18 cellular contexts compared by ENCODE assay signal in genomic region chr9:81536242-81537025, GRCh38.
"Had no signal": no experiment of that assay in that cellular context is flagged by ENCODE, and none has a peak within 500 bp of the region (broad histone marks: within the 10 kb centered on the region; RNA-seq: fewer than 3 reads in every experiment).

No MANE protein-coding gene starts in this region.

- H3K9me3 ChIP-seq: gastroesophageal sphincter, heart left ventricle, mucosa of descending colon, suprapubic skin, transverse colon, uterus had no signal

- ATAC-seq: activated CD8-positive, alpha-beta T cell treated with anti-CD3 and anti-CD28 coated beads for 36 hours; gastroesophageal sphincter; heart left ventricle; left ventricle myocardium superior; mucosa of descending colon had no signal

- H3K4me1 ChIP-seq: gastroesophageal sphincter, heart left ventricle, suprapubic skin, transverse colon, uterus had no signal

- H3K4me3 ChIP-seq: coronary artery, gastroesophageal sphincter, heart left ventricle, mucosa of descending colon, suprapubic skin, transverse colon, uterus had no signal

- H3K27me3 ChIP-seq: gastroesophageal sphincter, heart left ventricle, suprapubic skin, transverse colon, uterus had no signal

- H3K27ac ChIP-seq: coronary artery, gastroesophageal sphincter, heart left ventricle, suprapubic skin, transverse colon, uterus had no signal

- DNase-seq: activated B cell treated with CpG ODN at 0.5 μM for 24 hours; activated CD4-positive, alpha-beta T cell treated with anti-CD3 and anti-CD28 coated beads for 4 hours; activated CD8-positive, alpha-beta T cell treated with anti-CD3 and anti-CD28 coated beads for 36 hours; activated naive CD4-positive, alpha-beta T cell treated with anti-CD3 and anti-CD28 coated beads for 36 hours; activated T-cell treated with anti-CD3 and anti-CD28 coated beads, Interleukin-2, amount 50 U/mL, for 24 hours; heart left ventricle; left ventricle myocardium superior; mucosa of descending colon; naive B cell; stimulated activated CD4-positive, alpha-beta T cell treated with anti-CD3 and anti-CD28 coated beads, Interleukin-12 subunit alpha, Interleukin-12 subunit beta, amount 100 ng/mL, for 4 hours; stimulated activated CD4-positive, alpha-beta T cell treated with anti-CD3 and anti-CD28 coated beads, Interleukin-1b, Interleukin-23, amount 100 ng/mL, for 48 hours; transverse colon; uterus had no signal

- H3K36me3 ChIP-seq: gastroesophageal sphincter, heart left ventricle, suprapubic skin, transverse colon, uterus had no signal

- FAIRE-seq: endometrium, TTC549 had no signal
